In the genomic region with DNA sequence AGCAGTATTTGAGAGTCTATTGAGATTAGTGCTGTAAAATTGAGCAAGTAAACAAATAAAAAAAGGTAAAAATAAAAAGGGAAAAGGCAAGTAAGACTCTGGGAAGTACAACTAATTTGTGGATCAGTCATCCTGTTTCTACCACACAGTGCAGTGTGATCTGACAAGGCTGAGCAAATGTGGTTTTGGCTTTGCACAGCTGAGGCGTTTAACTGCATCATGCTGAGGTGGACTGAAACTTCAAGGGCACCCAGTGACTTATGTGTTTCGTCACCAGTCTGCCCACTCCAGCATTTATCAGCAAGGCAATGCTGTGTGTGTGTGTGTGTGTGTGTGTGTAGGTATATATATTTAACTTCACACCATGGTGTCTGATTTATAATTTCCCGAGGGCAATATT, we compare ENCODE assay signal across 9 cellular contexts.
DNase-seq lines count a peak whose midpoint lies in the region; ATAC-seq and TF ChIP-seq lines count a peak whose summit lies in the region.
"Had no signal": no experiment of that assay in that cellular context is flagged by ENCODE, and none has a peak within 500 bp of the region (broad histone marks: within the 10 kb centered on the region; RNA-seq: fewer than 3 reads in every experiment).

No MANE protein-coding gene starts in this region.

- H3K9me3 Mint-ChIP-seq in effector memory CD8-positive, alpha-beta T cell, result no peaks in the 10 kb centered on the region

- H4K20me1 ChIP-seq in SK-N-SH (ENCODE audit: insufficient read depth), result no peaks in the 10 kb centered on the region

- H3K27me3 Mint-ChIP-seq in effector memory CD8-positive, alpha-beta T cell, result no peaks in the 10 kb centered on the region

- no peaks in the 10 kb centered on the region for H3K79me2 ChIP-seq in SK-N-SH (ENCODE audit: insufficient read depth)

- no peaks in the 10 kb centered on the region for H3K4me1 ChIP-seq in SK-N-SH (ENCODE audit: control insufficient read depth in 1 of 2, insufficient read depth in 2 of 2, low read depth in 1 of 2, low read length in 1 of 2)
- no peaks in the 10 kb centered on the region for H3K4me1 ChIP-seq in psoas muscle

- no peak overlapping the region for H3K4me3 ChIP-seq in GM12865 (ENCODE audit: low read depth, low read length)
- H3K4me3 ChIP-seq in SK-N-SH (ENCODE audit: low read depth in 2 of 2, low read length in 1 of 2), result no peak overlapping the region
- H3K4me3 ChIP-seq in psoas muscle, result no peak overlapping the region

- DNase-seq in GM12865 (ENCODE audit: low read depth) (peak; percentile 27), T-helper 9 cell (peak; percentile 8), SK-N-SH (no peak), midbrain (lab: John Stamatoyannopoulos, UW) (no peak), cortex of kidney (lab: John Stamatoyannopoulos, UW) (no peak), psoas muscle (no peak)
- peak; percentile 28 to 42 (median 36) for DNase-seq in effector memory CD8-positive, alpha-beta T cell

- no peak overlapping the region for H2AFZ ChIP-seq in SK-N-SH (ENCODE audit: low read depth)

- peak overlapping the region in 1 of 2 donors; percentile 23 for H3K4me3 Mint-ChIP-seq in effector memory CD8-positive, alpha-beta T cell

- no peaks in the 10 kb centered on the region for H3K36me3 Mint-ChIP-seq in effector memory CD8-positive, alpha-beta T cell (ENCODE audit: insufficient read depth)

- H3K27ac ChIP-seq in SK-N-SH (ENCODE audit: low read depth in 2 of 2, low read length in 1 of 2) (no peak overlapping the region), psoas muscle (no peak overlapping the region)
- H3K27ac ChIP-seq: neutrophil had no signal

- no peak for TF ChIP-seq RAD21 in SK-N-SH (IDR thresholded peaks at IDR 0.05; ENCODE audit: low read length)

- WGBS in SK-N-SH (ENCODE audit: low lambda C conversion rate), result 35% methylated on average over 3 of the region's 3 CpGs
- 78 to 92% (median 79%) methylated on average over 3 of the region's 3 CpGs for WGBS in psoas muscle, 3 donors

- no peak overlapping the region for H3K9ac ChIP-seq in SK-N-SH

- no peak overlapping the region for H3K4me2 ChIP-seq in SK-N-SH

- TF ChIP-seq CTCF in GM12865 (IDR thresholded peaks at IDR 0.05; ENCODE audit: insufficient read depth, low read depth, low read length, missing control alignments) (no peak), SK-N-SH (IDR thresholded peaks at IDR 0.05) (no peak), psoas muscle (IDR thresholded peaks at IDR 0.05) (no peak)

- peak overlapping the region; percentile 33 to 84 for H3K27ac Mint-ChIP-seq in effector memory CD8-positive, alpha-beta T cell

- H3K9me2 ChIP-seq in SK-N-SH, result no peaks in the 10 kb centered on the region

- H3K36me3 ChIP-seq in SK-N-SH (replicated peaks in 1 of 2; ENCODE audit: control insufficient read depth in 1 of 2, insufficient read depth in 2 of 2, low read length in 1 of 2) (no peaks in the 10 kb centered on the region), psoas muscle (ENCODE audit: insufficient read depth in 1 of 2, low read depth in 1 of 2) (no peaks in the 10 kb centered on the region)
- H3K36me3 ChIP-seq: neutrophil had no signal

- H3F3A ChIP-seq in SK-N-SH (replicated peaks; ENCODE audit: insufficient read depth), result no peaks in the 10 kb centered on the region

- ATAC-seq in HG02678 (IDR thresholded peaks at IDR 0.05; ENCODE audit: unreplicated experiment) (peak; percentile 44), psoas muscle (no peak)
- peak; percentile 96 for ATAC-seq in effector memory CD8-positive, alpha-beta T cell (replicated peaks)

- no peak for TF ChIP-seq EP300 in SK-N-SH (IDR thresholded peaks at IDR 0.05; ENCODE audit: borderline replicate concordance in 1 of 2, low read depth in 1 of 2, low read length in 1 of 2)

- H3K27me3 ChIP-seq in SK-N-SH (ENCODE audit: insufficient read depth), result no peaks in the 10 kb centered on the region
- H3K27me3 ChIP-seq in psoas muscle (ENCODE audit: insufficient read depth in 3 of 3, low read length in 2 of 3), result no peaks in the 10 kb centered on the region
- H3K27me3 ChIP-seq: neutrophil had no signal

- intact Hi-C loops in psoas muscle (cut with DNase I), result no loop called here

- POLR2A ChIA-PET in SK-N-SH (lab: Yijun Ruan, JAX), result no interaction called here

- H3K4me1 Mint-ChIP-seq in effector memory CD8-positive, alpha-beta T cell (ENCODE audit: low read depth in 2 of 2), result peaks cover 9 to 32% of the 10 kb centered on the region in 2 donors

- no peaks in the 10 kb centered on the region for H3K9me3 ChIP-seq in SK-N-SH
- no peaks in the 10 kb centered on the region for H3K9me3 ChIP-seq in psoas muscle
- H3K9me3 ChIP-seq: neutrophil had no signal

- CTCF ChIA-PET in SK-N-SH (lab: Yijun Ruan, JAX), result interaction anchor here (2.5 kb wide), 1 partner anchor 202 kb away, joined by 8 read pairs; no protein-coding TSS in a partner anchor

TF ChIP-seq in SK-N-SH, 30 proteins besides CTCF, POLR2A, EP300 and RAD21 (continues in another document):
- TF ChIP-seq, protein P1, sequence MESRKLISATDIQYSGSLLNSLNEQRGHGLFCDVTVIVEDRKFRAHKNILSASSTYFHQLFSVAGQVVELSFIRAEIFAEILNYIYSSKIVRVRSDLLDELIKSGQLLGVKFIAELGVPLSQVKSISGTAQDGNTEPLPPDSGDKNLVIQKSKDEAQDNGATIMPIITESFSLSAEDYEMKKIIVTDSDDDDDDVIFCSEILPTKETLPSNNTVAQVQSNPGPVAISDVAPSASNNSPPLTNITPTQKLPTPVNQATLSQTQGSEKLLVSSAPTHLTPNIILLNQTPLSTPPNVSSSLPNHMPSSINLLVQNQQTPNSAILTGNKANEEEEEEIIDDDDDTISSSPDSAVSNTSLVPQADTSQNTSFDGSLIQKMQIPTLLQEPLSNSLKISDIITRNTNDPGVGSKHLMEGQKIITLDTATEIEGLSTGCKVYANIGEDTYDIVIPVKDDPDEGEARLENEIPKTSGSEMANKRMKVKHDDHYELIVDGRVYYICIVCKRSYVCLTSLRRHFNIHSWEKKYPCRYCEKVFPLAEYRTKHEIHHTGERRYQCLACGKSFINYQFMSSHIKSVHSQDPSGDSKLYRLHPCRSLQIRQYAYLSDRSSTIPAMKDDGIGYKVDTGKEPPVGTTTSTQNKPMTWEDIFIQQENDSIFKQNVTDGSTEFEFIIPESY (IDR thresholded peaks at IDR 0.05; ENCODE audit: borderline replicate concordance, low read depth), result no peak
- TF ChIP-seq ELF1 (IDR thresholded peaks at IDR 0.05), result no peak
- no peak for TF ChIP-seq GATA2 (CRISPR knock-in tag; IDR thresholded peaks at IDR 0.05)
- no peak for TF ChIP-seq USF2 (IDR thresholded peaks at IDR 0.05; ENCODE audit: borderline replicate concordance, low read depth, low read length)
- TF ChIP-seq, protein P2, sequence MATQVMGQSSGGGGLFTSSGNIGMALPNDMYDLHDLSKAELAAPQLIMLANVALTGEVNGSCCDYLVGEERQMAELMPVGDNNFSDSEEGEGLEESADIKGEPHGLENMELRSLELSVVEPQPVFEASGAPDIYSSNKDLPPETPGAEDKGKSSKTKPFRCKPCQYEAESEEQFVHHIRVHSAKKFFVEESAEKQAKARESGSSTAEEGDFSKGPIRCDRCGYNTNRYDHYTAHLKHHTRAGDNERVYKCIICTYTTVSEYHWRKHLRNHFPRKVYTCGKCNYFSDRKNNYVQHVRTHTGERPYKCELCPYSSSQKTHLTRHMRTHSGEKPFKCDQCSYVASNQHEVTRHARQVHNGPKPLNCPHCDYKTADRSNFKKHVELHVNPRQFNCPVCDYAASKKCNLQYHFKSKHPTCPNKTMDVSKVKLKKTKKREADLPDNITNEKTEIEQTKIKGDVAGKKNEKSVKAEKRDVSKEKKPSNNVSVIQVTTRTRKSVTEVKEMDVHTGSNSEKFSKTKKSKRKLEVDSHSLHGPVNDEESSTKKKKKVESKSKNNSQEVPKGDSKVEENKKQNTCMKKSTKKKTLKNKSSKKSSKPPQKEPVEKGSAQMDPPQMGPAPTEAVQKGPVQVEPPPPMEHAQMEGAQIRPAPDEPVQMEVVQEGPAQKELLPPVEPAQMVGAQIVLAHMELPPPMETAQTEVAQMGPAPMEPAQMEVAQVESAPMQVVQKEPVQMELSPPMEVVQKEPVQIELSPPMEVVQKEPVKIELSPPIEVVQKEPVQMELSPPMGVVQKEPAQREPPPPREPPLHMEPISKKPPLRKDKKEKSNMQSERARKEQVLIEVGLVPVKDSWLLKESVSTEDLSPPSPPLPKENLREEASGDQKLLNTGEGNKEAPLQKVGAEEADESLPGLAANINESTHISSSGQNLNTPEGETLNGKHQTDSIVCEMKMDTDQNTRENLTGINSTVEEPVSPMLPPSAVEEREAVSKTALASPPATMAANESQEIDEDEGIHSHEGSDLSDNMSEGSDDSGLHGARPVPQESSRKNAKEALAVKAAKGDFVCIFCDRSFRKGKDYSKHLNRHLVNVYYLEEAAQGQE (IDR thresholded peaks at IDR 0.05; ENCODE audit: low read depth, low read length), result no peak
- TF ChIP-seq FOXM1 (IDR thresholded peaks at IDR 0.05; ENCODE audit: low read depth), result no peak
- TF ChIP-seq MXI1 (IDR thresholded peaks at IDR 0.05; ENCODE audit: low read depth, low read length), result no peak
- no peak for TF ChIP-seq SIN3A (IDR thresholded peaks at IDR 0.05; ENCODE audit: borderline replicate concordance, low read depth, low read length)
- no peak for TF ChIP-seq YY1 (IDR thresholded peaks at IDR 0.05; ENCODE audit: low read depth)
- TF ChIP-seq, protein P3, sequence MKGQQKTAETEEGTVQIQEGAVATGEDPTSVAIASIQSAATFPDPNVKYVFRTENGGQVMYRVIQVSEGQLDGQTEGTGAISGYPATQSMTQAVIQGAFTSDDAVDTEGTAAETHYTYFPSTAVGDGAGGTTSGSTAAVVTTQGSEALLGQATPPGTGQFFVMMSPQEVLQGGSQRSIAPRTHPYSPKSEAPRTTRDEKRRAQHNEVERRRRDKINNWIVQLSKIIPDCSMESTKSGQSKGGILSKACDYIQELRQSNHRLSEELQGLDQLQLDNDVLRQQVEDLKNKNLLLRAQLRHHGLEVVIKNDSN (IDR thresholded peaks at IDR 0.05; ENCODE audit: borderline replicate concordance, low read depth), result no peak
- TF ChIP-seq TEAD4 (IDR thresholded peaks at IDR 0.05; ENCODE audit: borderline replicate concordance, insufficient read depth), result no peak

Comparison
In these comparisons a context has a peak if more than half of its experiments do, and no peak if none do; other contexts are left out.
1. DNase-seq: peak in GM12865 (single experiment), T-helper 9 cell (single experiment) and effector memory CD8-positive, alpha-beta T cell (3 of 3); none in SK-N-SH (single experiment), midbrain (single experiment), cortex of kidney (single experiment) and psoas muscle (0 of 2).
2. ATAC-seq: peak in HG02678 (single experiment) and effector memory CD8-positive, alpha-beta T cell (single experiment); none in psoas muscle (0 of 4).